ENCODE assay signal across 14 cellular contexts in the genomic region with DNA sequence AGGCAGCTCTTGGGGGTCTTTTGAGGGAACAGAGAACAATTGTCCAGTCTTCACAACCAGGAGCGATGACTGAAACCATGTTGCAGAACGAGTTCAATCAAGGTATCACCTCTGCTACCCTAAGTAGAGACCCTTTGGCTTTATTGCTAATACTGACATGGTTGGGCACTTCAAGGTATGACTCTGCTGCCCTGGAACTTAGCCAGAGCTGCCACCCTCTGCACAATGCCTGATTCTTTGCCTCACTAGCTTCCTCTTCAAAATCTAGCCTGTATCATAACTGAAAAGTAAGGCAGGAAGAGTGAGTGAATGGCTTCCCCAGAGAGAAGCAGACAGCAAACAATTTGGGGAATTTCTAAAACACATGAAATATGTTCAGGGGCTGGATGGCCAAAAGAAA.
DNase-seq lines count a peak whose midpoint lies in the region; ATAC-seq, FAIRE-seq and TF ChIP-seq lines count a peak whose summit lies in the region.
"Had no signal": no experiment of that assay in that cellular context is flagged by ENCODE, and none has a peak within 500 bp of the region (broad histone marks: within the 10 kb centered on the region; RNA-seq: fewer than 3 reads in every experiment).

No MANE protein-coding gene starts in this region.

- TF ChIP-seq CTCF in bronchial epithelial cell (IDR thresholded peaks at IDR 0.05; ENCODE audit: insufficient read depth, low read length, severe bottlenecking): no peak
- TF ChIP-seq CTCF in natural killer cell (IDR thresholded peaks at IDR 0.05): no peak

- H3K4me3 Mint-ChIP-seq in natural killer cell: no peak overlapping the region
- H3K4me3 Mint-ChIP-seq: CD4-positive, alpha-beta memory T cell; H9 had no signal

- no peak overlapping the region for H3K4me3 ChIP-seq in bronchial epithelial cell (ENCODE audit: low read depth, low read length)
- H3K4me3 ChIP-seq: BLaER1 had no signal

- H3K27me3 Mint-ChIP-seq in natural killer cell (ENCODE audit: low read depth in 2 of 2): no peaks in the 10 kb centered on the region
- H3K27me3 Mint-ChIP-seq: CD4-positive, alpha-beta memory T cell had no signal

- H3K36me3 Mint-ChIP-seq in natural killer cell: no peaks in the 10 kb centered on the region
- H3K36me3 Mint-ChIP-seq: CD4-positive, alpha-beta memory T cell had no signal

- no peaks in the 10 kb centered on the region for H3K4me1 Mint-ChIP-seq in natural killer cell
- H3K4me1 Mint-ChIP-seq: CD4-positive, alpha-beta memory T cell had no signal

- peak; percentile 23 for DNase-seq in DMS79 treated with DMSO at 0.1 percent for 48 hours (lab: John Stamatoyannopoulos, UW)
- peak; percentile 17 for DNase-seq in NCI-H1105 (lab: John Stamatoyannopoulos, UW)
- DNase-seq in bronchial epithelial cell (ENCODE audit: low read depth): peak; percentile 53
- peak; percentile 51 for DNase-seq in renal cortical epithelial cell (ENCODE audit: low read depth)
- DNase-seq in natural killer cell: no peak
- DNase-seq: CD4-positive, alpha-beta memory T cell; H9; NCI-H446 treated with DMSO at 0.1 percent for 48 hours; NK-92 treated with Interleukin-12 subunit alpha and Interleukin-12 subunit beta, amount 100 ng/mL, for 24 hours had no signal

- H3K27me3 ChIP-seq in bronchial epithelial cell (ENCODE audit: control insufficient read depth, insufficient read depth, low read length): no peaks in the 10 kb centered on the region
- H3K27me3 ChIP-seq: BLaER1 had no signal

- ATAC-seq in GM21786 (IDR thresholded peaks at IDR 0.05; ENCODE audit: unreplicated experiment) (no peak), HG02885 (IDR thresholded peaks at IDR 0.05; ENCODE audit: poor library complexity, unreplicated experiment) (no peak), natural killer cell (no peak)

- no peaks in the 10 kb centered on the region for H3K36me3 ChIP-seq in bronchial epithelial cell (ENCODE audit: control insufficient read depth, insufficient read depth, low read length)
- H3K36me3 ChIP-seq: BLaER1 had no signal

- peaks cover 12 to 13% of the 10 kb centered on the region in 2 donors for H3K9me3 Mint-ChIP-seq in natural killer cell
- H3K9me3 Mint-ChIP-seq: H9 had no signal

- intact Hi-C loops in natural killer cell (cut with micrococcal nuclease): no loop called here

- FAIRE-seq in bronchial epithelial cell (lab: Jason Lieb, UNC): no peak
- FAIRE-seq: G401.6, RCC 7860 had no signal

- H3K27ac Mint-ChIP-seq in natural killer cell: no peak overlapping the region
- H3K27ac Mint-ChIP-seq: CD4-positive, alpha-beta memory T cell; H9 had no signal
